Comparison of ENCODE assay signal across 8 cellular contexts in genomic region chr1:148362141-148362929, GRCh38.
DNase-seq lines count a peak whose midpoint lies in the region; ATAC-seq and TF ChIP-seq lines count a peak whose summit lies in the region.

No MANE protein-coding gene starts in this region.

- no peaks in the 10 kb centered on the region for H3K36me3 Mint-ChIP-seq in activated T-cell treated with anti-CD3 and anti-CD28 coated beads, Interleukin-2, amount 50 U/mL, for 24 hours (ENCODE audit: low read depth)

- H3K9me2 ChIP-seq in hepatocyte (replicated peaks; ENCODE audit: insufficient read depth), result no peaks in the 10 kb centered on the region

- ATAC-seq in HG03159 (IDR thresholded peaks at IDR 0.05; ENCODE audit: unreplicated experiment) (no peak), HG02981 (IDR thresholded peaks at IDR 0.05; ENCODE audit: unreplicated experiment) (no peak), GM18520 (IDR thresholded peaks at IDR 0.05; ENCODE audit: unreplicated experiment) (no peak)

- CTCF ChIA-PET in HEK293 (lab: Yijun Ruan, JAX), result interaction anchor here (0.7 kb wide), 1 partner anchor 10 kb away, joined by 3 read pairs; no protein-coding TSS in a partner anchor

- H3K27me3 ChIP-seq in hepatocyte, result peaks cover 18% of the 10 kb centered on the region

- TF ChIP-seq CTCF in HEK293 (tag by site-specific recombination; IDR thresholded peaks at IDR 0.05), result no peak
- TF ChIP-seq CTCF in hepatocyte (IDR thresholded peaks at IDR 0.05; ENCODE audit: poor library complexity), result no peak

- no peaks in the 10 kb centered on the region for H4K20me1 ChIP-seq in hepatocyte (ENCODE audit: insufficient read depth, poor library complexity, severe bottlenecking)

- H3K4me2 ChIP-seq in hepatocyte, result peak overlapping the region; percentile 81

- H3K27ac Mint-ChIP-seq in activated T-cell treated with anti-CD3 and anti-CD28 coated beads, Interleukin-2, amount 50 U/mL, for 24 hours, result peak overlapping the region; percentile 88

- no peaks in the 10 kb centered on the region for H3K27me3 Mint-ChIP-seq in activated T-cell treated with anti-CD3 and anti-CD28 coated beads, Interleukin-2, amount 50 U/mL, for 24 hours

- DNase-seq in activated T-cell treated with anti-CD3 and anti-CD28 coated beads, Interleukin-2, amount 50 U/mL, for 24 hours, result peak; percentile 67
- peak; percentile 84 for DNase-seq in hepatocyte (ENCODE audit: low spot score)
- peak; percentile 43 for DNase-seq in stimulated activated CD4-positive, alpha-beta T cell treated with anti-CD3 and anti-CD28 coated beads, Interleukin-2, amount 100 ng/mL, for 4 hours (ENCODE audit: low read depth)
- no peak for DNase-seq in SIG-M5 treated with dmso at 0.1 percent for 504 hours (lab: John Stamatoyannopoulos, UW; ENCODE audit: unreplicated experiment)

- WGBS in hepatocyte (ENCODE audit: low lambda C conversion rate, missing lambda C conversion rate), result 8% methylated on average over 35 of the region's 40 CpGs

- H2AFZ ChIP-seq in hepatocyte, result peak overlapping the region; percentile 64

- no peaks in the 10 kb centered on the region for H3K79me2 ChIP-seq in hepatocyte

- H3K4me1 ChIP-seq in HEK293 (ENCODE audit: control insufficient read depth, insufficient read depth, low read length), result peaks cover 4% of the 10 kb centered on the region; the same call in 1 of the 2 replicates
- H3K4me1 ChIP-seq in hepatocyte (ENCODE audit: insufficient read depth), result no peaks in the 10 kb centered on the region

- peaks cover 55% of the 10 kb centered on the region for H3K4me1 Mint-ChIP-seq in activated T-cell treated with anti-CD3 and anti-CD28 coated beads, Interleukin-2, amount 50 U/mL, for 24 hours (ENCODE audit: low read depth)

- peak overlapping the region; percentile 25 for H3K4me3 ChIP-seq in HEK293 (ENCODE audit: low read depth, low read length)
- peak overlapping the region; percentile 20 for H3K4me3 ChIP-seq in hepatocyte

- POLR2A ChIA-PET in HEK293 (lab: Yijun Ruan, JAX), result no interaction called here

- H3K4me3 Mint-ChIP-seq in activated T-cell treated with anti-CD3 and anti-CD28 coated beads, Interleukin-2, amount 50 U/mL, for 24 hours, result peak overlapping the region; percentile 67

- H3K27ac ChIP-seq in HEK293 (ENCODE audit: extremely low read depth, low read depth, low read length), result peak overlapping the region; percentile 52
- H3K27ac ChIP-seq in hepatocyte, result peak overlapping the region; percentile 52

- H3K36me3 ChIP-seq in HEK293 (ENCODE audit: control insufficient read depth in 2 of 2, insufficient read depth in 1 of 2, low read length in 2 of 2) (no peaks in the 10 kb centered on the region), hepatocyte (replicated peaks; ENCODE audit: insufficient read depth, low read depth) (no peaks in the 10 kb centered on the region)

- H3K9me3 Mint-ChIP-seq in activated T-cell treated with anti-CD3 and anti-CD28 coated beads, Interleukin-2, amount 50 U/mL, for 24 hours, result no peaks in the 10 kb centered on the region

- no peaks in the 10 kb centered on the region for H3K9me3 ChIP-seq in HEK293 (ENCODE audit: control insufficient read depth, insufficient read depth, low read depth, low read length)
- no peaks in the 10 kb centered on the region for H3K9me3 ChIP-seq in hepatocyte (ENCODE audit: low read depth)

TF ChIP-seq in HEK293, 187 proteins besides CTCF, POLR2A, EP300 and RAD21 (continues in another document):
- TF ChIP-seq ZBTB10 (tag by site-specific recombination; IDR thresholded peaks at IDR 0.05), result no peak
- TF ChIP-seq KLF17 (tag by site-specific recombination; IDR thresholded peaks at IDR 0.05), result peak; percentile 10; the same call in 1 of the 2 replicates
- TF ChIP-seq ZNF629 (tag by site-specific recombination; IDR thresholded peaks at IDR 0.05), result peak; percentile 56; the same call in 1 of the 2 replicates
- TF ChIP-seq ZNF433 (tag by site-specific recombination; IDR thresholded peaks at IDR 0.05; ENCODE audit: low read depth), result no peak
- 0 out of 2 replicates have a peak, but pooled peaks have one; percentile 16 for TF ChIP-seq ZBTB20 (tag by site-specific recombination; IDR thresholded peaks at IDR 0.05)
- no peak for TF ChIP-seq SCRT1 (tag by site-specific recombination; IDR thresholded peaks at IDR 0.05; ENCODE audit: borderline replicate concordance)
- no peak for TF ChIP-seq SP3 (tag by site-specific recombination; IDR thresholded peaks at IDR 0.05)
- TF ChIP-seq ZNF155 (tag by site-specific recombination; IDR thresholded peaks at IDR 0.05), result no peak
- TF ChIP-seq ZNF292 (tag by site-specific recombination; IDR thresholded peaks at IDR 0.05; ENCODE audit: borderline replicate concordance, low read depth), result no peak
- TF ChIP-seq HOXC10 (CRISPR knock-in tag; IDR thresholded peaks at IDR 0.05), result no peak
- TF ChIP-seq KLF10 (tag by site-specific recombination; IDR thresholded peaks at IDR 0.05), result no peak
- no peak for TF ChIP-seq ZNF571 (tag by site-specific recombination; IDR thresholded peaks at IDR 0.05)
- TF ChIP-seq ZBTB48 (tag by site-specific recombination; IDR thresholded peaks at IDR 0.05), result peak; percentile 51; the same call in 1 of the 2 replicates
- no peak for TF ChIP-seq ZNF76 (tag by site-specific recombination; IDR thresholded peaks at IDR 0.05; ENCODE audit: borderline replicate concordance, low read depth)
- 0 out of 2 replicates have a peak, but pooled peaks have one; percentile 14 for TF ChIP-seq ATF2 (tag by site-specific recombination; IDR thresholded peaks at IDR 0.05; ENCODE audit: low read depth)
- TF ChIP-seq ZNF701 (tag by site-specific recombination; IDR thresholded peaks at IDR 0.05), result no peak
- TF ChIP-seq SP2 (tag by site-specific recombination; IDR thresholded peaks at IDR 0.05), result peak; percentile 64
- no peak; the same call in 1 of the 2 replicates for TF ChIP-seq ZFHX2 (tag by site-specific recombination; conservative IDR thresholded peaks at IDR 0.05)
- no peak for TF ChIP-seq ZNF777 (tag by site-specific recombination; IDR thresholded peaks at IDR 0.05; ENCODE audit: borderline replicate concordance)
- peak; percentile 21; the same call in 1 of the 2 replicates for TF ChIP-seq ZNF341 (tag by site-specific recombination; IDR thresholded peaks at IDR 0.05; ENCODE audit: low read depth)
- no peak for TF ChIP-seq PRDM6 (tag by site-specific recombination; IDR thresholded peaks at IDR 0.05)
